ENCODE assay signal across 10 cellular contexts in genomic region chr16:29745126-29745852, GRCh38. TPM values are rescaled to one million over a fixed set of nuclear protein-coding genes. Genes with fewer than 3 reads are reported as not detected.
A peak's percentile ranks its signal among the peaks of the same experiment; 100 is the strongest.
DNase-seq lines count a peak whose midpoint lies in the region; ATAC-seq and TF ChIP-seq lines count a peak whose summit lies in the region.
"Had no signal": no experiment of that assay in that cellular context is flagged by ENCODE, and none has a peak within 500 bp of the region (broad histone marks: within the 10 kb centered on the region; RNA-seq: fewer than 3 reads in every experiment).

No MANE protein-coding gene starts in this region.

- H3K27ac ChIP-seq in foreskin keratinocyte = no peak overlapping the region

- H3K4me3 ChIP-seq in NB4 (ENCODE audit: low read depth, low read length) = peak overlapping the region; percentile 74

- ATAC-seq in GM21515 (IDR thresholded peaks at IDR 0.05; ENCODE audit: unreplicated experiment) = peak; percentile 8
- ATAC-seq in foreskin keratinocyte = no peak

- H3K4me3 Mint-ChIP-seq in activated naive CD4-positive, alpha-beta T cell treated with anti-CD3 and anti-CD28 coated beads for 36 hours = peak overlapping the region; percentile 97
- H3K4me3 Mint-ChIP-seq: nephron had no signal

- peak; percentile 85 for DNase-seq in CD1c-positive myeloid dendritic cell (ENCODE audit: extremely low spot score)
- DNase-seq in NB4 (ENCODE audit: low read depth) = peak; percentile 94
- peak; percentile 69 for DNase-seq in activated naive CD4-positive, alpha-beta T cell treated with anti-CD3 and anti-CD28 coated beads for 36 hours
- DNase-seq in pons (ENCODE audit: low spot score) = peak; percentile 4
- no peak for DNase-seq in foreskin keratinocyte
- no peak for DNase-seq in SK-N-DZ (ENCODE audit: low spot score)
- no peak for DNase-seq in dermis blood vessel endothelial cell

- H3K4me1 ChIP-seq in foreskin keratinocyte = no peaks in the 10 kb centered on the region

- TF ChIP-seq POLR2A in NB4 (IDR thresholded peaks at IDR 0.05; ENCODE audit: extremely low read depth, insufficient read length) = no peak

- intact Hi-C loops in activated naive CD4-positive, alpha-beta T cell treated with anti-CD3 and anti-CD28 coated beads for 36 hours (cut with micrococcal nuclease) = loop anchor here (5.0 kb wide), 1 partner anchor 62 kb away; the partner anchor contains the start of gene MAZ

- H3K9me3 Mint-ChIP-seq in activated naive CD4-positive, alpha-beta T cell treated with anti-CD3 and anti-CD28 coated beads for 36 hours = no peaks in the 10 kb centered on the region
- H3K9me3 Mint-ChIP-seq: nephron had no signal

- peaks cover 69% of the 10 kb centered on the region for H3K4me1 Mint-ChIP-seq in activated naive CD4-positive, alpha-beta T cell treated with anti-CD3 and anti-CD28 coated beads for 36 hours (ENCODE audit: low read depth)
- H3K4me1 Mint-ChIP-seq: nephron had no signal

- H3K27ac Mint-ChIP-seq in activated naive CD4-positive, alpha-beta T cell treated with anti-CD3 and anti-CD28 coated beads for 36 hours = peak overlapping the region; percentile 97
- H3K27ac Mint-ChIP-seq: nephron had no signal

- no peak for TF ChIP-seq CTCF in NB4 (IDR thresholded peaks at IDR 0.05; ENCODE audit: low read depth, low read length)
- TF ChIP-seq CTCF in foreskin keratinocyte (conservative IDR thresholded peaks at IDR 0.05) = no peak

- CTCF ChIA-PET in activated naive CD4-positive, alpha-beta T cell treated with anti-CD3 and anti-CD28 coated beads for 36 hours (lab: Charles Lee) = interaction anchor here (1.1 to 2.1 kb wide), 2 partner anchors 39 to 45 kb away, joined by 6 to 7 read pairs; partner anchors contain the start of gene KIF22

- H3K27me3 ChIP-seq in foreskin keratinocyte = peaks cover 4% of the 10 kb centered on the region

- H3K27me3 Mint-ChIP-seq in activated naive CD4-positive, alpha-beta T cell treated with anti-CD3 and anti-CD28 coated beads for 36 hours (ENCODE audit: low read depth) = no peaks in the 10 kb centered on the region

- peaks cover 18% of the 10 kb centered on the region for H3K36me3 Mint-ChIP-seq in activated naive CD4-positive, alpha-beta T cell treated with anti-CD3 and anti-CD28 coated beads for 36 hours (ENCODE audit: low read depth)

RNA-seq across cellular contexts. Expression of gene C16orf54, which starts 0.5 kb away (rescaled TPM):
- total RNA-seq in activated naive CD4-positive, alpha-beta T cell treated with anti-CD3 and anti-CD28 coated beads for 36 hours = 10 to 100 TPM; 11.4 to 12.1 TPM
- not detected in 2 replicates for total RNA-seq in foreskin keratinocyte
- not detected in 2 replicates for polyA plus RNA-seq in foreskin keratinocyte
- not detected in 2 replicates for polyA plus RNA-seq in SK-N-DZ (2014; cell fraction: cytosol; rRNA removed)
- polyA plus RNA-seq in SK-N-DZ (2014; cell fraction: nucleus; rRNA removed) = not detected in 2 replicates
- not detected in 2 replicates for total RNA-seq in dermis blood vessel endothelial cell

RNA-seq across cellular contexts. Expression of gene ZG16, which starts 32.8 kb away (rescaled TPM):
- total RNA-seq in activated naive CD4-positive, alpha-beta T cell treated with anti-CD3 and anti-CD28 coated beads for 36 hours = not detected
- total RNA-seq in foreskin keratinocyte = not detected in 2 replicates
- 0.02 TPM in 1 of 2 replicates, not detected in the other for polyA plus RNA-seq in foreskin keratinocyte
- not detected in 2 replicates for polyA plus RNA-seq in SK-N-DZ (2014; cell fraction: cytosol; rRNA removed)
- not detected in 2 replicates for polyA plus RNA-seq in SK-N-DZ (2014; cell fraction: nucleus; rRNA removed)
- total RNA-seq in dermis blood vessel endothelial cell = not detected in 2 replicates
- total RNA-seq: Daoy had no signal

RNA-seq across cellular contexts. Expression of gene KIF22, which starts 45.3 kb away (rescaled TPM):
- 100 to 1,000 TPM; 201 to 209 TPM for total RNA-seq in activated naive CD4-positive, alpha-beta T cell treated with anti-CD3 and anti-CD28 coated beads for 36 hours
- total RNA-seq in foreskin keratinocyte = 71.9 and 89.9 TPM in 2 replicates
- polyA plus RNA-seq in foreskin keratinocyte = 77.1 and 90.6 TPM in 2 replicates
- polyA plus RNA-seq in SK-N-DZ (2014; cell fraction: cytosol; rRNA removed) = 221 and 246 TPM in 2 replicates
- 679 and 767 TPM in 2 replicates for polyA plus RNA-seq in SK-N-DZ (2014; cell fraction: nucleus; rRNA removed)
- total RNA-seq in dermis blood vessel endothelial cell = 26.7 and 76.9 TPM in 2 replicates

Comparison
In these comparisons a context has a peak if more than half of its experiments do, and no peak if none do; other contexts are left out.
1. DNase-seq: peak in CD1c-positive myeloid dendritic cell (single experiment), NB4 (single experiment), activated naive CD4-positive, alpha-beta T cell treated with anti-CD3 and anti-CD28 coated beads for 36 hours (single experiment) and pons (single experiment); none in foreskin keratinocyte (0 of 2), SK-N-DZ (single experiment) and dermis blood vessel endothelial cell (single experiment).
2. RNA of gene C16orf54, which starts 0.5 kb away (total RNA-seq): 11.4 to 12.1 TPM in activated naive CD4-positive, alpha-beta T cell treated with anti-CD3 and anti-CD28 coated beads for 36 hours; not detected in foreskin keratinocyte and not detected in dermis blood vessel endothelial cell; every median in the first group is over 10 times any median in the second.